8 cellular contexts compared by ENCODE assay signal in genomic region chr4:122458625-122459024, GRCh38. TPM values are rescaled to one million over a fixed set of nuclear protein-coding genes. Genes with fewer than 3 reads are reported as not detected.
A peak's percentile ranks its signal among the peaks of the same experiment; 100 is the strongest.
DNase-seq lines count a peak whose midpoint lies in the region; ATAC-seq, FAIRE-seq and TF ChIP-seq lines count a peak whose summit lies in the region.

No MANE protein-coding gene starts in this region.

- no peak overlapping the region for H3K4me3 ChIP-seq in lung

- H3K36me3 Mint-ChIP-seq in CD4-positive, alpha-beta T cell (ENCODE audit: low read depth): peaks cover 5% of the 10 kb centered on the region

- H3K9me3 ChIP-seq in CD4-positive, alpha-beta T cell (ENCODE audit: control insufficient read depth, low read length): no peaks in the 10 kb centered on the region
- no peaks in the 10 kb centered on the region for H3K9me3 ChIP-seq in lung (ENCODE audit: control insufficient read depth in 2 of 2, insufficient read depth in 1 of 2, low read length in 1 of 2)

- H3K4me1 ChIP-seq in lung (ENCODE audit: control insufficient read depth in 2 of 2, insufficient read depth in 2 of 2, low read length in 2 of 2): no peaks in the 10 kb centered on the region

- H3K27me3 ChIP-seq in CD4-positive, alpha-beta T cell (ENCODE audit: control insufficient read depth, insufficient read depth, low read length): no peaks in the 10 kb centered on the region
- no peaks in the 10 kb centered on the region for H3K27me3 ChIP-seq in lung (ENCODE audit: control insufficient read depth, insufficient read depth)

- TF ChIP-seq CTCF in CD4-positive, alpha-beta T cell (IDR thresholded peaks at IDR 0.05): no peak
- no peak for TF ChIP-seq CTCF in lung (IDR thresholded peaks at IDR 0.05; ENCODE audit: control extremely low read depth, extremely low read depth)

- no peaks in the 10 kb centered on the region for H3K36me3 ChIP-seq in lung (ENCODE audit: control insufficient read depth in 2 of 2, insufficient read depth in 2 of 2, low read length in 2 of 2)

- CTCF ChIA-PET in CD4-positive, alpha-beta T cell (lab: Charles Lee): interaction anchor here (0.6 to 1.3 kb wide), 2 partner anchors 63 to 120 kb away, joined by 3 to 5 read pairs; no protein-coding TSS in a partner anchor

- peak overlapping the region; percentile 90 for H3K4me3 Mint-ChIP-seq in CD4-positive, alpha-beta T cell

- no peaks in the 10 kb centered on the region for H3K9me3 Mint-ChIP-seq in CD4-positive, alpha-beta T cell

- H3K27ac Mint-ChIP-seq in CD4-positive, alpha-beta T cell: peak overlapping the region; percentile 69

- H3K27me3 Mint-ChIP-seq in CD4-positive, alpha-beta T cell: no peaks in the 10 kb centered on the region

- FAIRE-seq in HTR-8/SVneo (lab: Jason Lieb, UNC): no peak

- DNase-seq in CD4-positive, alpha-beta T cell: peak in 6 of 10 experiments; percentile 3 to 15 (median 10)
- DNase-seq in Kasumi-1 (lab: John Stamatoyannopoulos, UW) (peak; percentile 50 to 61), activated T-cell treated with anti-CD3 and anti-CD28 coated beads for 48 hours (ENCODE audit: low read depth) (peak; percentile 22), lung (ENCODE audit: low spot score) (no peak), NCI-H526 (lab: John Stamatoyannopoulos, UW) (no peak), NCI-H1436 (lab: John Stamatoyannopoulos, UW) (no peak), HTR-8/SVneo (ENCODE audit: insufficient read length, low spot score) (no peak)

- POLR2A ChIA-PET in CD4-positive, alpha-beta T cell (lab: Charles Lee): interaction anchor here (0.8 to 2.3 kb wide), 3 partner anchors 9 to 273 kb away, joined by 3 to 15 read pairs (median 3); no protein-coding TSS in a partner anchor

- intact Hi-C loops in CD4-positive, alpha-beta T cell (cut with DNase I, micrococcal nuclease): loop anchor here (2.0 to 10.0 kb wide), 3 partner anchors 120 to 514 kb away; no protein-coding TSS in a partner anchor

- no peak overlapping the region for H3K27ac ChIP-seq in CD4-positive, alpha-beta T cell (ENCODE audit: low read depth, low read length)
- no peak overlapping the region for H3K27ac ChIP-seq in lung (ENCODE audit: low read depth in 1 of 2, low read length in 1 of 2)

- peak; percentile 73 for ATAC-seq in CD4-positive, alpha-beta T cell (ENCODE audit: poor library complexity)
- peak; percentile 81 for ATAC-seq in GM21390 (IDR thresholded peaks at IDR 0.05; ENCODE audit: unreplicated experiment)
- peak; percentile 47 for ATAC-seq in lung (ENCODE audit: insufficient read depth, low FRiP score)

- peaks cover 52% of the 10 kb centered on the region for H3K4me1 Mint-ChIP-seq in CD4-positive, alpha-beta T cell (ENCODE audit: low read depth)

- WGBS in lung, 2 donors: 17 to 32% methylated on average over 5 of the region's 5 CpGs

RNA-seq across cellular contexts. Expression of gene IL2, which starts 2.1 kb away (rescaled TPM):
- 1 to 10 TPM; 3.7 to 4.7 TPM for total RNA-seq in CD4-positive, alpha-beta T cell
- 1 to 10 TPM in 1 of 2 donors, not detected in 1; 1.4 TPM for total RNA-seq in lung
- not detected for polyA plus RNA-seq in lung

Comparison
In these comparisons a context has a peak if more than half of its experiments do, and no peak if none do; other contexts are left out.
1. DNase-seq: peak in CD4-positive, alpha-beta T cell (6 of 10), Kasumi-1 (2 of 2) and activated T-cell treated with anti-CD3 and anti-CD28 coated beads for 48 hours (single experiment); none in lung (single experiment), NCI-H526 (0 of 2), NCI-H1436 (single experiment) and HTR-8/SVneo (single experiment).
2. Peak in every context shown above with its lines, with median percentiles within 50 percentile points of each other: ATAC-seq.